Comparison of ENCODE assay signal across 36 cellular contexts in genomic region chr1:85652327-85652726, GRCh38.
"Had no signal": no experiment of that assay in that cellular context is flagged by ENCODE, and none has a peak within 500 bp of the region (broad histone marks: within the 10 kb centered on the region; RNA-seq: fewer than 3 reads in every experiment).

No MANE protein-coding gene starts in this region.

- DNase-seq: activated B cell treated with CpG ODN at 0.5 μM for 24 hours; activated CD4-positive, alpha-beta memory T cell treated with anti-CD3 and anti-CD28 coated beads for 36 hours; activated CD4-positive, alpha-beta T cell treated with anti-CD3 and anti-CD28 coated beads for 4 hours; activated CD4-positive, alpha-beta T cell treated with anti-CD3 and anti-CD28 coated beads, Interleukin-2, amount 10 ng/mL, durations not matched to agents 24 days and 14 days; activated CD4-positive, alpha-beta T cell treated with anti-CD3 and anti-CD28 coated beads, Interleukin-2, amount 50 U/mL, for 1 hour; activated CD4-positive, alpha-beta T cell treated with anti-CD3 and anti-CD28 coated beads, Interleukin-2, amount 50 U/mL, for 4 hours; activated CD4-positive, CD25-positive, alpha-beta regulatory T cell treated with anti-CD3 and anti-CD28 coated beads, Interleukin-2, amount 50 U/mL, for 72 hours; activated CD8-positive, alpha-beta memory T cell treated with anti-CD3 and anti-CD28 coated beads, Interleukin-2, amount 50 U/mL, for 4 hours; activated CD8-positive, alpha-beta T cell treated with anti-CD3 and anti-CD28 coated beads for 36 hours; activated effector memory CD4-positive, alpha-beta T cell treated with anti-CD3 and anti-CD28 coated beads, Interleukin-2, amount 50 U/mL, for 16 hours; activated gamma-delta T cell treated with Interleukin-2 at 50 U/mL for 16 hours; activated naive CD4-positive, alpha-beta T cell; activated naive CD4-positive, alpha-beta T cell treated with anti-CD3 and anti-CD28 coated beads, Interleukin-2, amount 10 ng/mL, durations not matched to agents 7 days and 5 days; activated naive CD8-positive, alpha-beta T cell treated with anti-CD3 and anti-CD28 coated beads for 36 hours; activated T-cell treated with anti-CD3 and anti-CD28 coated beads for 4 hours; activated T-cell treated with anti-CD3 and anti-CD28 coated beads, Interleukin-2, amount 50 U/mL, for 1 hour; activated T-cell treated with anti-CD3 and anti-CD28 coated beads, Interleukin-2, amount 50 U/mL, for 4 hours; adrenal gland; amniotic stem cell; aorta; body of pancreas; brain microvascular endothelial cell; central memory CD4-positive, alpha-beta T cell; T-helper 1 cell; T-helper 2 cell; T-helper 9 cell had no signal

- H3K4me3 ChIP-seq: adrenal gland, body of pancreas, breast epithelium had no signal

- H3K27ac ChIP-seq: adrenal gland, body of pancreas, brain microvascular endothelial cell, breast epithelium, VCaP had no signal

- H3K4me3 Mint-ChIP-seq: activated B cell treated with CpG ODN at 0.5 μM for 24 hours; activated CD4-positive, alpha-beta memory T cell treated with anti-CD3 and anti-CD28 coated beads for 36 hours; activated CD4-positive, alpha-beta T cell treated with anti-CD3 and anti-CD28 coated beads, Interleukin-2, amount 10 ng/mL, durations not matched to agents 24 days and 14 days; activated CD8-positive, alpha-beta T cell treated with anti-CD3 and anti-CD28 coated beads for 36 hours; activated naive CD4-positive, alpha-beta T cell treated with anti-CD3 and anti-CD28 coated beads, Interleukin-2, amount 10 ng/mL, durations not matched to agents 7 days and 5 days; activated naive CD8-positive, alpha-beta T cell treated with anti-CD3 and anti-CD28 coated beads for 36 hours; activated T-cell treated with anti-CD3 and anti-CD28 coated beads, Interleukin-2, amount 50 U/mL, for 4 hours; activated T-helper 1 cell treated with anti-CD3 and anti-CD28 coated beads, Interleukin-12 subunit alpha, Interleukin-12 subunit beta, Interleukin-2, Interleukin-4 antibody, amounts not matched to agents 30 ng/mL and 10 ng/mL and 1 ng/mL, durations not matched to agents 14 hours and 24 hours and 36 hours; activated T-helper 17 cell treated with anti-CD3 and anti-CD28 coated beads, Interleukin-2, amount 50 U/mL, for 72 hours; T-helper 1 cell treated with Interleukin-12 subunit alpha and Interleukin-12 subunit beta and Interleukin-4 antibody, amounts not matched to agents 30 μg/mL and 1 μg/mL, for 36 hours; T-helper 2 cell treated with Interferon-gamma antibody and Interleukin-4, amounts not matched to agents 5 μg/mL and 100 μg/mL, for 36 hours had no signal

- H3K9me3 Mint-ChIP-seq: activated CD4-positive, alpha-beta T cell treated with anti-CD3 and anti-CD28 coated beads, Interleukin-2, amount 10 ng/mL, durations not matched to agents 24 days and 14 days had no signal

- H3K27me3 Mint-ChIP-seq: activated B cell treated with CpG ODN at 0.5 μM for 24 hours; activated CD4-positive, alpha-beta memory T cell treated with anti-CD3 and anti-CD28 coated beads for 36 hours; activated CD4-positive, alpha-beta T cell treated with anti-CD3 and anti-CD28 coated beads, Interleukin-2, amount 10 ng/mL, durations not matched to agents 24 days and 14 days; activated CD8-positive, alpha-beta T cell treated with anti-CD3 and anti-CD28 coated beads for 36 hours; activated naive CD4-positive, alpha-beta T cell treated with anti-CD3 and anti-CD28 coated beads, Interleukin-2, amount 10 ng/mL, durations not matched to agents 7 days and 5 days; activated naive CD8-positive, alpha-beta T cell treated with anti-CD3 and anti-CD28 coated beads for 36 hours; activated T-helper 17 cell treated with anti-CD3 and anti-CD28 coated beads, Interleukin-2, amount 50 U/mL, for 72 hours had no signal

- H3K4me1 Mint-ChIP-seq: activated B cell treated with CpG ODN at 0.5 μM for 24 hours; activated naive CD4-positive, alpha-beta T cell treated with anti-CD3 and anti-CD28 coated beads, Interleukin-2, amount 10 ng/mL, durations not matched to agents 7 days and 5 days; activated naive CD8-positive, alpha-beta T cell treated with anti-CD3 and anti-CD28 coated beads for 36 hours; activated T-helper 17 cell treated with anti-CD3 and anti-CD28 coated beads, Interleukin-2, amount 50 U/mL, for 72 hours had no signal

- FAIRE-seq: astrocyte, colon, TTC549 had no signal

- H3K4me1 ChIP-seq: adrenal gland, body of pancreas, breast epithelium had no signal

- H3K9me3 ChIP-seq: adrenal gland, body of pancreas had no signal

- H3K36me3 ChIP-seq: adrenal gland, breast epithelium had no signal

- H3K27ac Mint-ChIP-seq: activated B cell treated with CpG ODN at 0.5 μM for 24 hours; activated CD4-positive, alpha-beta memory T cell treated with anti-CD3 and anti-CD28 coated beads for 36 hours; activated CD4-positive, alpha-beta T cell treated with anti-CD3 and anti-CD28 coated beads, Interleukin-2, amount 10 ng/mL, durations not matched to agents 24 days and 14 days; activated CD8-positive, alpha-beta T cell treated with anti-CD3 and anti-CD28 coated beads for 36 hours; activated naive CD4-positive, alpha-beta T cell treated with anti-CD3 and anti-CD28 coated beads, Interleukin-2, amount 10 ng/mL, durations not matched to agents 7 days and 5 days; activated naive CD8-positive, alpha-beta T cell treated with anti-CD3 and anti-CD28 coated beads for 36 hours; activated T-helper 1 cell treated with anti-CD3 and anti-CD28 coated beads, Interleukin-12 subunit alpha, Interleukin-12 subunit beta, Interleukin-2, Interleukin-4 antibody, amounts not matched to agents 30 ng/mL and 10 ng/mL and 1 ng/mL, durations not matched to agents 14 hours and 24 hours and 36 hours; activated T-helper 17 cell treated with anti-CD3 and anti-CD28 coated beads, Interleukin-2, amount 50 U/mL, for 72 hours; T-helper 1 cell treated with Interleukin-12 subunit alpha and Interleukin-12 subunit beta and Interleukin-4 antibody, amounts not matched to agents 30 μg/mL and 1 μg/mL, for 36 hours; T-helper 2 cell treated with Interferon-gamma antibody and Interleukin-4, amounts not matched to agents 5 μg/mL and 100 μg/mL, for 36 hours had no signal

- ATAC-seq: activated CD8-positive, alpha-beta T cell treated with anti-CD3 and anti-CD28 coated beads for 36 hours; activated naive CD4-positive, alpha-beta T cell treated with anti-CD3 and anti-CD28 coated beads, Interleukin-2, amount 50 U/mL, for 72 hours; activated T-cell treated with anti-CD3 and anti-CD28 coated beads, Interleukin-2, amount 50 U/mL, for 4 hours; activated T-helper 17 cell treated with anti-CD3 and anti-CD28 coated beads, Interleukin-2, amount 50 U/mL, for 72 hours; body of pancreas had no signal
